ENCODE assay signal across 25 cellular contexts in the genomic region with DNA sequence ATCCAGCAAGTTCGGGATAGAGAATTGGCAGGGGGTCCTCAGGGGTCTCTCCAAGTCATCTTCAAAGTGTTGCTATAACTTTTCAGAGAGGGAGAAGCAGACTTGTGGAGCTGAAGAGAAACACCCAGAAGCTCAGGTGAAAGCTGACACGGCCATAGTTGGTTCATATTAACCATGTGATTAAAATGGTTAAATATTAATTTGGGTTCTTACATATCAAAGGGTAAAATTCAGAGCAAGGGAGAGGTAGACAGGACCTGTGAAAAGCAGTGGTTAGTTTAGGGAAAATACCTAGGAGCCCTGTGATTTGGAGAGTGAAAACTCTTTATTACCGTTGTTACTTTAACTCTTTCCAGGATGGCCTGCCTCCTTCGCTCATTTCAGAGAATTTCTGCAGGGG. TPM values are rescaled to one million over a fixed set of nuclear protein-coding genes. Genes with fewer than 3 reads are reported as not detected.
A peak's percentile ranks its signal among the peaks of the same experiment; 100 is the strongest.
DNase-seq lines count a peak whose midpoint lies in the region; ATAC-seq, FAIRE-seq and TF ChIP-seq lines count a peak whose summit lies in the region.
"Had no signal": no experiment of that assay in that cellular context is flagged by ENCODE, and none has a peak within 500 bp of the region (broad histone marks: within the 10 kb centered on the region; RNA-seq: fewer than 3 reads in every experiment).

A gene (plus strand): TSS at position 243 of the 400 bp plus-strand sequence. CDS start 115 bp downstream, at position 358.

- H3K27me3 ChIP-seq in liver (ENCODE audit: control insufficient read depth in 4 of 4, insufficient read depth in 4 of 4, low read length in 3 of 4) (no peaks in the 10 kb centered on the region), HepG2 (ENCODE audit: control insufficient read depth in 1 of 2, insufficient read depth in 2 of 2, low read length in 2 of 2) (no peaks in the 10 kb centered on the region), keratinocyte (ENCODE audit: control insufficient read depth, extremely low read depth, insufficient read depth, low read length) (no peaks in the 10 kb centered on the region), neural progenitor cell (no peaks in the 10 kb centered on the region), psoas muscle (ENCODE audit: insufficient read depth in 3 of 3, low read length in 2 of 3) (no peaks in the 10 kb centered on the region)

- H2AFZ ChIP-seq in HepG2 (ENCODE audit: low read length) (no peak within 1 kb of the TSS), keratinocyte (ENCODE audit: control insufficient read depth, low read length) (no peak within 1 kb of the TSS), neural progenitor cell (replicated peaks) (no peak within 1 kb of the TSS)

- H3K27ac ChIP-seq in liver (ENCODE audit: low read depth in 1 of 2, low read length in 2 of 2) (peak within 1 kb of the TSS; percentile 53 to 76), HepG2 (ENCODE audit: extremely low read length, insufficient read depth, low read length) (no peak within 1 kb of the TSS), keratinocyte (ENCODE audit: control insufficient read depth, insufficient read depth, low read length) (peak within 1 kb of the TSS; percentile 95), neural progenitor cell (no peak within 1 kb of the TSS), psoas muscle (no peak within 1 kb of the TSS)

- CTCF ChIA-PET in HepG2 (lab: Yijun Ruan, JAX; ENCODE audit: low intra/inter-chr PET ratio, low total read pairs) = no interaction called here
- CTCF ChIA-PET in activated CD8-positive, alpha-beta memory T cell treated with anti-CD3 and anti-CD28 coated beads, Interleukin-2, amount 10 ng/mL, durations not matched to agents 7 days and 5 days (lab: Charles Lee) = no interaction called here

- TF ChIP-seq CTCF in liver (IDR thresholded peaks at IDR 0.05; ENCODE audit: low read depth, low read length, missing input control) (no peak), HepG2 (CRISPR knock-in tag; IDR thresholded peaks at IDR 0.05) (no peak), keratinocyte (optimal IDR thresholded peaks at IDR 0.05 in 1 of 3, IDR thresholded peaks at IDR 0.05 in 1 of 3, conservative IDR thresholded peaks at IDR 0.05 in 1 of 3; ENCODE audit: extremely low read depth in 1 of 3, insufficient read depth in 2 of 3, low read length in 3 of 3) (no peak), neural progenitor cell (IDR thresholded peaks at IDR 0.05) (no peak), psoas muscle (IDR thresholded peaks at IDR 0.05) (no peak)

- dilution Hi-C loops in keratinocyte (cut with MboI; ENCODE audit: extremely low pct_ligation_motif_present, low sequenced_read_pairs) = no loop called here

- 32% methylated on average over 4 of the region's 4 CpGs for WGBS in liver
- WGBS in HepG2 (ENCODE audit: low lambda C conversion rate) = 71% methylated on average over 4 of the region's 4 CpGs
- 77 to 86% (median 85%) methylated on average over 4 of the region's 4 CpGs for WGBS in psoas muscle, 3 donors

- no peaks in the 10 kb centered on the region for H3K9me1 ChIP-seq in keratinocyte (ENCODE audit: control insufficient read depth, extremely low read depth, insufficient read depth, low read length)

- H3K4me3 Mint-ChIP-seq in neural progenitor cell = no peak within 1 kb of the TSS
- H3K4me3 Mint-ChIP-seq in activated T-helper 1 cell treated with anti-CD3 and anti-CD28 coated beads, Interleukin-12 subunit alpha, Interleukin-12 subunit beta, Interleukin-2, Interleukin-4 antibody, amounts not matched to agents 30 ng/mL and 10 ng/mL and 1 ng/mL, durations not matched to agents 14 hours and 24 hours and 36 hours = no peak within 1 kb of the TSS
- no peak within 1 kb of the TSS for H3K4me3 Mint-ChIP-seq in immature natural killer cell
- H3K4me3 Mint-ChIP-seq in activated CD8-positive, alpha-beta memory T cell treated with anti-CD3 and anti-CD28 coated beads, Interleukin-2, amount 10 ng/mL, durations not matched to agents 7 days and 5 days = no peak within 1 kb of the TSS
- H3K4me3 Mint-ChIP-seq: activated naive CD4-positive, alpha-beta T cell treated with anti-CD3 and anti-CD28 coated beads, Interleukin-2, amount 10 ng/mL, durations not matched to agents 7 days and 5 days; activated T-cell treated with anti-CD3 and anti-CD28 coated beads, Interleukin-2, amount 50 U/mL, for 4 hours; naive B cell had no signal

- H3K4me3 ChIP-seq in liver (ENCODE audit: low read depth in 1 of 3, low read length in 3 of 3) (peak within 1 kb of the TSS; percentile 3 to 56 (median 38)), HepG2 (replicated peaks in 1 of 3; ENCODE audit: insufficient read depth in 1 of 3, low read depth in 2 of 3, low read length in 3 of 3) (no peak within 1 kb of the TSS), keratinocyte (ENCODE audit: control insufficient read depth in 2 of 3, extremely low read depth in 1 of 3, insufficient read depth in 2 of 3, low read depth in 1 of 3, low read length in 3 of 3) (peak within 1 kb of the TSS; percentile 56 to 86 (median 83)), neural progenitor cell (no peak within 1 kb of the TSS), psoas muscle (no peak within 1 kb of the TSS)

- no peaks in the 10 kb centered on the region for H3F3A ChIP-seq in neural progenitor cell (ENCODE audit: low read depth)

- H4K20me1 ChIP-seq in HepG2 (ENCODE audit: insufficient read depth, low read length) (no peaks in the 10 kb centered on the region), keratinocyte (ENCODE audit: control insufficient read depth, extremely low read depth, insufficient read depth, low read length) (no peaks in the 10 kb centered on the region), neural progenitor cell (ENCODE audit: low read depth) (no peaks in the 10 kb centered on the region)

- DNase-seq in HepG2 (ENCODE audit: low spot score) = no peak
- no peak for DNase-seq in keratinocyte (ENCODE audit: low read depth, low spot score)
- DNase-seq in neural progenitor cell (ENCODE audit: low spot score) = no peak
- no peak for DNase-seq in psoas muscle
- DNase-seq in activated T-helper 1 cell treated with anti-CD3 and anti-CD28 coated beads, Interleukin-12 subunit alpha, Interleukin-12 subunit beta, Interleukin-2, Interleukin-4 antibody, amounts not matched to agents 30 ng/mL and 10 ng/mL and 1 ng/mL, durations not matched to agents 14 hours and 24 hours and 36 hours (ENCODE audit: low spot score) = no peak
- DNase-seq in immature natural killer cell = no peak
- DNase-seq in activated CD8-positive, alpha-beta memory T cell treated with anti-CD3 and anti-CD28 coated beads, Interleukin-2, amount 10 ng/mL, durations not matched to agents 7 days and 5 days = no peak
- DNase-seq: activated naive CD4-positive, alpha-beta T cell treated with anti-CD3 and anti-CD28 coated beads, Interleukin-2, amount 10 ng/mL, durations not matched to agents 7 days and 5 days; activated T-cell treated with anti-CD3 and anti-CD28 coated beads, Interleukin-2, amount 50 U/mL, for 4 hours; anterior cingulate cortex; naive B cell; NCI-H1417; NCI-H510A treated with DMSO at 0.1 percent for 48 hours; NK-92 treated with Interleukin-12 subunit alpha and Interleukin-12 subunit beta, amount 100 ng/mL, for 24 hours; stimulated activated naive CD4-positive, alpha-beta T cell treated with Interleukin-2 at 50 U/mL for 16 hours; T-helper 9 cell; trophoblast cell had no signal

- H3K9ac ChIP-seq in liver (ENCODE audit: low read depth in 1 of 2, low read length in 2 of 2) = peak within 1 kb of the TSS in 1 of 2 donors; percentile 57
- H3K9ac ChIP-seq in HepG2 (ENCODE audit: insufficient read depth, low read depth, low read length) = no peak within 1 kb of the TSS
- H3K9ac ChIP-seq in keratinocyte (ENCODE audit: control insufficient read depth, extremely low read depth, insufficient read depth, low read length) = peak within 1 kb of the TSS; percentile 88
- H3K9ac ChIP-seq in neural progenitor cell = no peak within 1 kb of the TSS

- ATAC-seq in HepG2 = no peak
- ATAC-seq in psoas muscle = no peak
- no peak for ATAC-seq in activated CD8-positive, alpha-beta memory T cell treated with anti-CD3 and anti-CD28 coated beads, Interleukin-2, amount 10 ng/mL, durations not matched to agents 7 days and 5 days
- ATAC-seq: activated T-cell treated with anti-CD3 and anti-CD28 coated beads, Interleukin-2, amount 50 U/mL, for 4 hours; SK-N-SH treated with all-trans-retinoic acid at 6 μM for 48 hours had no signal

- POLR2A ChIA-PET in HepG2 (lab: Yijun Ruan, JAX) = no interaction called here

- no peak for FAIRE-seq in HepG2 (lab: Jason Lieb, UNC)
- no peak for FAIRE-seq in keratinocyte (lab: Jason Lieb, UNC)
- FAIRE-seq: GM18507 had no signal

- TF ChIP-seq RAD21 in liver (IDR thresholded peaks at IDR 0.05) (peak in 1 of 2 donors; percentile 22), HepG2 (CRISPR knock-in tag; IDR thresholded peaks at IDR 0.05) (no peak)

- H3K79me2 ChIP-seq in HepG2 (ENCODE audit: insufficient read depth, low read length) = no peaks in the 10 kb centered on the region
- H3K79me2 ChIP-seq in keratinocyte (ENCODE audit: control insufficient read depth, insufficient read depth, low read length) = peaks cover 58% of the 10 kb centered on the region
- no peaks in the 10 kb centered on the region for H3K79me2 ChIP-seq in neural progenitor cell (ENCODE audit: low read depth)

- TF ChIP-seq POLR2A in HepG2 (IDR thresholded peaks at IDR 0.05; ENCODE audit: insufficient read depth in 1 of 2, low read depth in 2 of 2, low read length in 2 of 2) = no peak

- no TSS peak for BruUV-seq in HepG2 (replicated peaks; lab: Mats Ljungman, UMichigan)

- in situ Hi-C loops in HepG2 (cut with HindIII; ENCODE audit: extremely low pct_ligation_motif_present, low pct_unique_long_range_greater_than_20kb) = no loop called here

- H3K27ac Mint-ChIP-seq in neural progenitor cell (peak within 1 kb of the TSS; percentile 48), immature natural killer cell (no peak within 1 kb of the TSS)
- no peak within 1 kb of the TSS for H3K27ac Mint-ChIP-seq in activated T-helper 1 cell treated with anti-CD3 and anti-CD28 coated beads, Interleukin-12 subunit alpha, Interleukin-12 subunit beta, Interleukin-2, Interleukin-4 antibody, amounts not matched to agents 30 ng/mL and 10 ng/mL and 1 ng/mL, durations not matched to agents 14 hours and 24 hours and 36 hours
- H3K27ac Mint-ChIP-seq in activated CD8-positive, alpha-beta memory T cell treated with anti-CD3 and anti-CD28 coated beads, Interleukin-2, amount 10 ng/mL, durations not matched to agents 7 days and 5 days = no peak within 1 kb of the TSS
- H3K27ac Mint-ChIP-seq: activated naive CD4-positive, alpha-beta T cell treated with anti-CD3 and anti-CD28 coated beads, Interleukin-2, amount 10 ng/mL, durations not matched to agents 7 days and 5 days had no signal

- no peaks in the 10 kb centered on the region for H3K9me3 ChIP-seq in liver (ENCODE audit: control insufficient read depth in 4 of 4, low read length in 3 of 4)
- H3K9me3 ChIP-seq in HepG2 (ENCODE audit: low read length) = no peaks in the 10 kb centered on the region
- H3K9me3 ChIP-seq in keratinocyte (ENCODE audit: control insufficient read depth, low read depth, low read length) = no peaks in the 10 kb centered on the region
- H3K9me3 ChIP-seq in neural progenitor cell (ENCODE audit: low read depth) = no peaks in the 10 kb centered on the region
- H3K9me3 ChIP-seq in psoas muscle = no peaks in the 10 kb centered on the region

- intact Hi-C loops in HepG2 (cut with micrococcal nuclease; ENCODE audit: unreplicated experiment) = no loop called here
- intact Hi-C loops in psoas muscle (cut with DNase I) = no loop called here
- intact Hi-C loops in activated T-helper 1 cell treated with anti-CD3 and anti-CD28 coated beads, Interleukin-12 subunit alpha, Interleukin-12 subunit beta, Interleukin-2, Interleukin-4 antibody, amounts not matched to agents 30 ng/mL and 10 ng/mL and 1 ng/mL, durations not matched to agents 14 hours and 24 hours and 36 hours (cut with micrococcal nuclease) = no loop called here

- TF ChIP-seq EP300 in HepG2 (IDR thresholded peaks at IDR 0.05; ENCODE audit: low read depth in 2 of 2, low read length in 2 of 2) (no peak), HepG2 (CRISPR knock-in tag; IDR thresholded peaks at IDR 0.05; ENCODE audit: borderline replicate concordance) (no peak)

- H3K9me3 Mint-ChIP-seq in neural progenitor cell = peaks cover 2% of the 10 kb centered on the region
- H3K9me3 Mint-ChIP-seq in activated T-helper 1 cell treated with anti-CD3 and anti-CD28 coated beads, Interleukin-12 subunit alpha, Interleukin-12 subunit beta, Interleukin-2, Interleukin-4 antibody, amounts not matched to agents 30 ng/mL and 10 ng/mL and 1 ng/mL, durations not matched to agents 14 hours and 24 hours and 36 hours = no peaks in the 10 kb centered on the region
- no peaks in the 10 kb centered on the region for H3K9me3 Mint-ChIP-seq in immature natural killer cell
- H3K9me3 Mint-ChIP-seq in activated CD8-positive, alpha-beta memory T cell treated with anti-CD3 and anti-CD28 coated beads, Interleukin-2, amount 10 ng/mL, durations not matched to agents 7 days and 5 days (ENCODE audit: low read depth) = no peaks in the 10 kb centered on the region
- H3K9me3 Mint-ChIP-seq: activated naive CD4-positive, alpha-beta T cell treated with anti-CD3 and anti-CD28 coated beads, Interleukin-2, amount 10 ng/mL, durations not matched to agents 7 days and 5 days; activated T-cell treated with anti-CD3 and anti-CD28 coated beads, Interleukin-2, amount 50 U/mL, for 4 hours had no signal

- H3K4me1 Mint-ChIP-seq in neural progenitor cell (no peaks in the 10 kb centered on the region), immature natural killer cell (no peaks in the 10 kb centered on the region)
- H3K4me1 Mint-ChIP-seq in activated T-helper 1 cell treated with anti-CD3 and anti-CD28 coated beads, Interleukin-12 subunit alpha, Interleukin-12 subunit beta, Interleukin-2, Interleukin-4 antibody, amounts not matched to agents 30 ng/mL and 10 ng/mL and 1 ng/mL, durations not matched to agents 14 hours and 24 hours and 36 hours (ENCODE audit: low read depth) = no peaks in the 10 kb centered on the region
- no peaks in the 10 kb centered on the region for H3K4me1 Mint-ChIP-seq in activated CD8-positive, alpha-beta memory T cell treated with anti-CD3 and anti-CD28 coated beads, Interleukin-2, amount 10 ng/mL, durations not matched to agents 7 days and 5 days
- H3K4me1 Mint-ChIP-seq: activated naive CD4-positive, alpha-beta T cell treated with anti-CD3 and anti-CD28 coated beads, Interleukin-2, amount 10 ng/mL, durations not matched to agents 7 days and 5 days had no signal

- H3K36me3 ChIP-seq in liver (ENCODE audit: control insufficient read depth in 4 of 4, insufficient read depth in 3 of 4, low read depth in 1 of 4, low read length in 3 of 4) (no peaks in the 10 kb centered on the region), HepG2 (replicated peaks in 1 of 2; ENCODE audit: control insufficient read depth in 1 of 2, insufficient read depth in 2 of 2, low read length in 2 of 2) (no peaks in the 10 kb centered on the region), keratinocyte (ENCODE audit: control insufficient read depth in 2 of 2, extremely low read depth in 1 of 2, insufficient read depth in 2 of 2, low read length in 2 of 2) (peaks cover 0 to 5% of the 10 kb centered on the region in 2 experiments), neural progenitor cell (no peaks in the 10 kb centered on the region), psoas muscle (ENCODE audit: insufficient read depth in 1 of 2, low read depth in 1 of 2) (no peaks in the 10 kb centered on the region)

- H3K4me2 ChIP-seq in HepG2 (ENCODE audit: low read depth, low read length) (no peak within 1 kb of the TSS), keratinocyte (ENCODE audit: control insufficient read depth, extremely low read depth, insufficient read depth, low read depth, low read length) (peak within 1 kb of the TSS; percentile 97), neural progenitor cell (no peak within 1 kb of the TSS)

- H3K4me1 ChIP-seq in liver (ENCODE audit: control insufficient read depth in 4 of 4, insufficient read depth in 4 of 4, low read length in 3 of 4) (peaks cover 0 to 40% (median 30%) of the 10 kb centered on the region in 4 donors), HepG2 (ENCODE audit: insufficient read depth, low read length) (peaks cover 16% of the 10 kb centered on the region), keratinocyte (ENCODE audit: control insufficient read depth, extremely low read depth, insufficient read depth, low read length) (peaks cover 55% of the 10 kb centered on the region), neural progenitor cell (no peaks in the 10 kb centered on the region), psoas muscle (no peaks in the 10 kb centered on the region)

- H3K36me3 Mint-ChIP-seq in neural progenitor cell (no peaks in the 10 kb centered on the region), immature natural killer cell (no peaks in the 10 kb centered on the region)
- peaks cover 1% of the 10 kb centered on the region for H3K36me3 Mint-ChIP-seq in activated T-helper 1 cell treated with anti-CD3 and anti-CD28 coated beads, Interleukin-12 subunit alpha, Interleukin-12 subunit beta, Interleukin-2, Interleukin-4 antibody, amounts not matched to agents 30 ng/mL and 10 ng/mL and 1 ng/mL, durations not matched to agents 14 hours and 24 hours and 36 hours (ENCODE audit: low read depth)
- H3K36me3 Mint-ChIP-seq in activated CD8-positive, alpha-beta memory T cell treated with anti-CD3 and anti-CD28 coated beads, Interleukin-2, amount 10 ng/mL, durations not matched to agents 7 days and 5 days = no peaks in the 10 kb centered on the region
- H3K36me3 Mint-ChIP-seq: activated naive CD4-positive, alpha-beta T cell treated with anti-CD3 and anti-CD28 coated beads, Interleukin-2, amount 10 ng/mL, durations not matched to agents 7 days and 5 days; naive B cell had no signal

- H3K27me3 Mint-ChIP-seq in neural progenitor cell (ENCODE audit: insufficient read depth, low read depth) (peaks cover 2% of the 10 kb centered on the region), immature natural killer cell (ENCODE audit: low read depth in 3 of 3) (peaks cover 1 to 14% (median 1%) of the 10 kb centered on the region in 3 donors)
- H3K27me3 Mint-ChIP-seq in activated T-helper 1 cell treated with anti-CD3 and anti-CD28 coated beads, Interleukin-12 subunit alpha, Interleukin-12 subunit beta, Interleukin-2, Interleukin-4 antibody, amounts not matched to agents 30 ng/mL and 10 ng/mL and 1 ng/mL, durations not matched to agents 14 hours and 24 hours and 36 hours (ENCODE audit: insufficient read depth) = peaks cover 13% of the 10 kb centered on the region
- H3K27me3 Mint-ChIP-seq in activated CD8-positive, alpha-beta memory T cell treated with anti-CD3 and anti-CD28 coated beads, Interleukin-2, amount 10 ng/mL, durations not matched to agents 7 days and 5 days = peaks cover 38% of the 10 kb centered on the region

RNA-seq across cellular contexts. Expression of the gene that starts here (rescaled TPM):
- 10 to 100 TPM in 1 of 2 donors, not detected in 1; 46.5 TPM for total RNA-seq in liver
- polyA plus RNA-seq in liver = 100 to 1,000 TPM in 1 of 2 donors, 10 to 100 TPM in 1; 33.4 to 103 TPM
- not detected in 2 replicates for total RNA-seq in HepG2 (2016; rRNA removed; fragmentation: Illumina TruSeq; extraction: Trizol)
- total RNA-seq in HepG2 (2016; cell fraction: cytosol; rRNA removed; fragmentation: Illumina TruSeq; extraction: Trizol; ENCODE audit: low read depth) = not detected in 2 replicates
- 0.13 TPM in 1 of 2 replicates, not detected in the other for total RNA-seq in HepG2 (2016; cell fraction: insoluble cytoplasmic fraction; rRNA removed; fragmentation: Illumina TruSeq; extraction: Trizol)
- not detected in 2 replicates for total RNA-seq in HepG2 (2016; cell fraction: membrane; rRNA removed; fragmentation: Illumina TruSeq; extraction: Trizol)
- 0.75 TPM in 1 of 2 replicates, not detected in the other for total RNA-seq in HepG2 (2016; cell fraction: nucleus; rRNA removed; fragmentation: Illumina TruSeq; extraction: Trizol)
- polyA plus RNA-seq in HepG2 (2011; rRNA removed) = 0.25 and 0.35 TPM in 2 replicates
- 0.08 and 0.31 TPM in 2 replicates for polyA plus RNA-seq in HepG2 (2011; cell fraction: cytosol; rRNA removed)
- polyA plus RNA-seq in HepG2 (2011; cell fraction: nucleus; rRNA removed) = 0.73 TPM in 1 of 2 replicates, not detected in the other
- 0.97 and 1.5 TPM in 2 replicates for polyA plus RNA-seq in HepG2 (2012)
- polyA plus RNA-seq in HepG2 (2016; cell fraction: cytosol; fragmentation: Illumina TruSeq; extraction: Trizol; ENCODE audit: low read depth) = not detected in 2 replicates
- polyA plus RNA-seq in HepG2 (2016; cell fraction: insoluble cytoplasmic fraction; fragmentation: Illumina TruSeq; extraction: Trizol; ENCODE audit: low read depth) = not detected in 2 replicates
- polyA plus RNA-seq in HepG2 (2016; cell fraction: membrane; fragmentation: Illumina TruSeq; extraction: Trizol; ENCODE audit: low read depth) = not detected in 2 replicates
- 0.75 and 0.81 TPM in 2 replicates for polyA plus RNA-seq in HepG2 (2016; cell fraction: nucleus; fragmentation: Illumina TruSeq; extraction: Trizol; ENCODE audit: insufficient read depth, low read depth)
- 1.3 TPM in 1 of 2 replicates, not detected in the other for polyA minus RNA-seq in HepG2 (2011; rRNA and poly(A)+ RNA removed; ENCODE audit: low replicate concordance)
- not detected in 2 replicates for polyA minus RNA-seq in HepG2 (2011; cell fraction: cytosol; rRNA and poly(A)+ RNA removed)
- 0.77 and 0.99 TPM in 2 replicates for polyA minus RNA-seq in HepG2 (2011; cell fraction: nucleus; rRNA and poly(A)+ RNA removed)
- polyA plus RNA-seq in keratinocyte = 133 to 154 TPM (median 152 TPM) in 3 replicates
- polyA plus RNA-seq in keratinocyte (2011; ENCODE audit: low read depth) = 15.8 TPM
- polyA plus RNA-seq in keratinocyte (2011; cell fraction: cytosol; rRNA removed) = 176 and 179 TPM in 2 replicates
- 157 and 158 TPM in 2 replicates for polyA plus RNA-seq in keratinocyte (2011; cell fraction: nucleus; rRNA removed)
- 42.8 and 103 TPM in 2 replicates for polyA plus RNA-seq in keratinocyte (2012; ENCODE audit: low replicate concordance)
- 57.6 to 151 TPM (median 113 TPM) in 3 replicates for polyA minus RNA-seq in keratinocyte
- polyA minus RNA-seq in keratinocyte (2011; cell fraction: cytosol; rRNA and poly(A)+ RNA removed) = 104 TPM
- polyA minus RNA-seq in keratinocyte (2011; cell fraction: nucleus; rRNA and poly(A)+ RNA removed) = 89.6 and 174 TPM in 2 replicates
- not detected in 2 replicates for total RNA-seq in neural progenitor cell (ENCODE audit: low replicate concordance)
- not detected for total RNA-seq in psoas muscle
- polyA plus RNA-seq in psoas muscle = not detected
- total RNA-seq in activated T-helper 1 cell treated with anti-CD3 and anti-CD28 coated beads, Interleukin-12 subunit alpha, Interleukin-12 subunit beta, Interleukin-2, Interleukin-4 antibody, amounts not matched to agents 30 ng/mL and 10 ng/mL and 1 ng/mL, durations not matched to agents 14 hours and 24 hours and 36 hours = not detected in 2 replicates
- not detected for polyA plus RNA-seq in immature natural killer cell
- not detected for total RNA-seq in activated CD8-positive, alpha-beta memory T cell treated with anti-CD3 and anti-CD28 coated beads, Interleukin-2, amount 10 ng/mL, durations not matched to agents 7 days and 5 days
- total RNA-seq: A172, fibroblast of lung, lung microvascular endothelial cell, RPMI7951 had no signal
- polyA plus RNA-seq: BJ, fibroblast of lung had no signal

Comparison
In these comparisons a context has a peak if more than half of its experiments do, and no peak if none do; other contexts are left out.
1. RNA of the gene that starts here (polyA plus RNA-seq): 15.8 to 179 TPM in keratinocyte and 33.4 to 103 TPM in liver; 0.08 to 1.5 TPM in HepG2, not detected in psoas muscle and not detected in immature natural killer cell; every median in the first group is over 4 times any median in the second.
2. H3K27ac ChIP-seq: peak in liver (2 of 2) and keratinocyte (single experiment); none in HepG2 (single experiment), neural progenitor cell (single experiment) and psoas muscle (single experiment).
3. H3K4me3 ChIP-seq: peak in liver (3 of 3) and keratinocyte (3 of 3); none in HepG2 (0 of 3), neural progenitor cell (single experiment) and psoas muscle (single experiment).